In the genomic region with DNA sequence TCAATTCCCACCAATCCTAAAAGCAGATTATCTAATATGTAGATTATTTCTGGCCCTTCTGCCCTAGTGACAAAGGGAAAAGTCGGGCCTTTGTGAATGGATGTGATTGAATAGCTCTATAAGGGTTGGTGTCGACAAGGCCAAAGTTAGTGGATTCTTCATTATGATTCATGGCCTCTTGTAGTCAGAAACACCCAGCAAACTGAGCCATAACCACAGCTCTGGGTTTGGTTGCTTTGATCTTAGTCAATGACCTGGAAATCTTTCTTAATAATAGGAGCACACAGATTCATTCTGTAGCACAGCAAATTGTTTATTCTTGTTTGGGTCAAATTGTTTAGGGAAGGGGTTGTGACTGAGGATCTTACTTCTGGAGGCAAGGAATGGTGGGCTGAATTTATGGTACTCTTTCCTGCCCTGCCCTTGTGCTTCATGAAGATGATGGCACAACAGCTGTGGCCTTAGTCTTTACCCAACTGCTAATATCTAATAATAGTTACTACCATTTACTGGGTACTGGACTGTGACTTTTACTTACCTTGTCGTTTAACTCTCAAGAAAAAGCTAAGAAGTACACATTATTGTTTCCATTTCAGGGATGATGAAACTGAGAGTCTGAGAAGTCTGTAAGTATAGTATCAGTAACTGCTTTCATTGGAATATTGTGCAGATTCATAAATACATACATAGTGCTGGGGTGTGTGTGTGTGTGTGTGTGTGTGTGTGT, we compare ENCODE assay signal across 24 cellular contexts.
DNase-seq lines count a peak whose midpoint lies in the region; ATAC-seq, FAIRE-seq and TF ChIP-seq lines count a peak whose summit lies in the region.
"Had no signal": no experiment of that assay in that cellular context is flagged by ENCODE, and none has a peak within 500 bp of the region (broad histone marks: within the 10 kb centered on the region; RNA-seq: fewer than 3 reads in every experiment).

No MANE protein-coding gene starts in this region.

- no peaks in the 10 kb centered on the region for H3K27me3 ChIP-seq in lower lobe of right lung (ENCODE audit: low read depth)
- H3K27me3 ChIP-seq: left lung had no signal

- FAIRE-seq in RCC 7860 (lab: Jason Lieb, UNC) = no peak

- no peaks in the 10 kb centered on the region for H3K9me3 ChIP-seq in lower lobe of right lung
- H3K9me3 ChIP-seq: left lung, SK-N-SH had no signal

- H3K27ac ChIP-seq in lower lobe of right lung = no peak overlapping the region
- H3K27ac ChIP-seq: dorsolateral prefrontal cortex, left lung had no signal

- H3K4me3 ChIP-seq in AG10803 (ENCODE audit: low read length) (no peak overlapping the region), epithelial cell of esophagus (ENCODE audit: low read length) (no peak overlapping the region), lower lobe of right lung (no peak overlapping the region)
- H3K4me3 ChIP-seq: dorsolateral prefrontal cortex, left lung had no signal

- intact Hi-C loops in lower lobe of right lung (cut with DNase I) = no loop called here

- TF ChIP-seq CTCF in AG10803 (conservative IDR thresholded peaks at IDR 0.05; ENCODE audit: low read length) (no peak), epithelial cell of esophagus (IDR thresholded peaks at IDR 0.05; ENCODE audit: insufficient read depth, low read depth, low read length, missing control alignments) (no peak), lower lobe of right lung (IDR thresholded peaks at IDR 0.05) (no peak)

- H3K4me1 ChIP-seq in lower lobe of right lung = no peaks in the 10 kb centered on the region
- H3K4me1 ChIP-seq: left lung had no signal

- no peaks in the 10 kb centered on the region for H3K36me3 ChIP-seq in lower lobe of right lung
- H3K36me3 ChIP-seq: left lung had no signal

- ATAC-seq in GM21367 (IDR thresholded peaks at IDR 0.05; ENCODE audit: unreplicated experiment) = peak; percentile 55
- no peak for ATAC-seq in lower lobe of right lung
- no peak for ATAC-seq in HG03460 (IDR thresholded peaks at IDR 0.05; ENCODE audit: unreplicated experiment)
- no peak for ATAC-seq in HG02610 (IDR thresholded peaks at IDR 0.05; ENCODE audit: unreplicated experiment)
- no peak for ATAC-seq in GM21723 (IDR thresholded peaks at IDR 0.05; ENCODE audit: unreplicated experiment)
- ATAC-seq: left lung; natural killer cell treated with Interleukin-12 subunit alpha and Interleukin-12 subunit beta and Interleukin-15 and Interleukin-18, amount 100 ng/mL, for 72 hours had no signal

- DNase-seq in AG10803 (ENCODE audit: low read depth) (peak; percentile 13), RCC 7860 (ENCODE audit: low spot score) (peak; percentile 38), epithelial cell of esophagus (ENCODE audit: low read depth) (peak; percentile 1), lower lobe of right lung (no peak)
- DNase-seq: ACHN; activated B cell treated with CpG ODN at 0.5 μM for 24 hours; activated CD4-positive, alpha-beta memory T cell treated with anti-CD3 and anti-CD28 coated beads, Interleukin-2, amount 10 ng/mL, durations not matched to agents 7 days and 5 days; activated gamma-delta T cell; activated T-cell treated with anti-CD3 and anti-CD28 coated beads for 4 hours; CD4-positive, alpha-beta T cell; dorsolateral prefrontal cortex; GDM1; left lung; midbrain; NCI-H1417; NCI-H2107; NCI-H510A; NK-92 treated with Interleukin-12 subunit alpha and Interleukin-12 subunit beta, amount 100 ng/mL, for 24 hours; SK-N-SH had no signal
